Comparison of ENCODE assay signal across 12 cellular contexts in the genomic region with DNA sequence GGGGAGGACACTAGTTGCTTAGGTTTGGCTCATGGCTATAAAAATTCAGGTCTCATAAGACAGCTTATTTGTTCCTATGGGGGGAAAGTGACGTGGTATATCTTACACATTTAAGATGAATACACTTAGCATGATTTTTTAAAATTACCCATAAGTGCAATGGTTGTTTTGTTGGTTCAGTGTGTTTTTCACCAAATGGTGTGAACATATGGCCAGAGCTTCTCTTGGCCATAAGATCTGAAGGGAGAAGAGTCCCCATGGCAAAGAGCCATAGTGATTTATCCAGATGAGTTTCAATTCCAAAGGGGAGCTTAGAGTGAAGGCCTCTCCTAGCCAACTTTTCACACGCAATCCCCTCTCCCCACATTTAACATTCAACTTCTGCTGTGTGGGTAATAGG.
DNase-seq lines count a peak whose midpoint lies in the region; ATAC-seq lines count a peak whose summit lies in the region.
"Had no signal": no experiment of that assay in that cellular context is flagged by ENCODE, and none has a peak within 500 bp of the region (broad histone marks: within the 10 kb centered on the region; RNA-seq: fewer than 3 reads in every experiment).

No MANE protein-coding gene starts in this region.

- H3K9ac ChIP-seq in Karpas-422 (ENCODE audit: low read length): no peak overlapping the region

- H3K4me1 ChIP-seq in Karpas-422 (ENCODE audit: low read length): peaks cover 37% of the 10 kb centered on the region
- H3K4me1 ChIP-seq: BE2C had no signal

- H3K27me3 ChIP-seq in Karpas-422 (ENCODE audit: low read length): no peaks in the 10 kb centered on the region
- H3K27me3 ChIP-seq: BE2C had no signal

- H3K27ac ChIP-seq in Karpas-422 (ENCODE audit: low read length): peak overlapping the region; percentile 51
- H3K27ac ChIP-seq: C4-2B, HL-60 had no signal

- H3K36me3 ChIP-seq in Karpas-422 (ENCODE audit: insufficient read depth, low read length): no peaks in the 10 kb centered on the region
- H3K36me3 ChIP-seq: BE2C had no signal

- H3K79me2 ChIP-seq in Karpas-422 (ENCODE audit: low read length): peaks cover 3% of the 10 kb centered on the region

- DNase-seq in Karpas-422: no peak
- DNase-seq in NCI-H446 (lab: John Stamatoyannopoulos, UW): peak; percentile 53 to 77
- DNase-seq in cerebellar cortex (ENCODE audit: low spot score): peak; percentile 51
- peak; percentile 66 for DNase-seq in superior temporal gyrus (ENCODE audit: extremely low spot score)
- no peak for DNase-seq in ACHN
- no peak for DNase-seq in activated CD4-positive, alpha-beta T cell treated with anti-CD3 and anti-CD28 coated beads for 4 hours
- DNase-seq: BE2C, DMS79 had no signal

- no peak for ATAC-seq in HG03442 (IDR thresholded peaks at IDR 0.05; ENCODE audit: unreplicated experiment)
- ATAC-seq: HCT116 had no signal

- in situ Hi-C loops in ACHN (cut with HindIII; ENCODE audit: low pct_ligation_motif_present, low pct_unique_long_range_greater_than_20kb, low sequenced_read_pairs): no loop called here

- no peak overlapping the region for H3K4me3 ChIP-seq in Karpas-422 (ENCODE audit: low read length)

- no peaks in the 10 kb centered on the region for H3K9me2 ChIP-seq in Karpas-422 (replicated peaks; ENCODE audit: insufficient read depth, low read length)

- no peak overlapping the region for H3K4me2 ChIP-seq in Karpas-422 (ENCODE audit: low read depth, low read length, poor library complexity, severe bottlenecking)

- no peak overlapping the region for H2AFZ ChIP-seq in Karpas-422 (ENCODE audit: low read length)

- no peaks in the 10 kb centered on the region for H4K20me1 ChIP-seq in Karpas-422 (ENCODE audit: insufficient read depth, low read depth, low read length)

- H3K9me3 ChIP-seq in Karpas-422 (ENCODE audit: low read length): no peaks in the 10 kb centered on the region
- H3K9me3 ChIP-seq: BE2C had no signal

Comparison
In these comparisons a context has a peak if more than half of its experiments do, and no peak if none do; other contexts are left out.
1. DNase-seq: peak in NCI-H446 (2 of 2), cerebellar cortex (single experiment) and superior temporal gyrus (single experiment); none in Karpas-422 (single experiment), ACHN (single experiment) and activated CD4-positive, alpha-beta T cell treated with anti-CD3 and anti-CD28 coated beads for 4 hours (0 of 2).